ENCODE assay signal across 30 cellular contexts in genomic region chr9:122031806-122032205, GRCh38.
A peak's percentile ranks its signal among the peaks of the same experiment; 100 is the strongest.
DNase-seq lines count a peak whose midpoint lies in the region; ATAC-seq, FAIRE-seq and TF ChIP-seq lines count a peak whose summit lies in the region.
"Had no signal": no experiment of that assay in that cellular context is flagged by ENCODE, and none has a peak within 500 bp of the region (broad histone marks: within the 10 kb centered on the region; RNA-seq: fewer than 3 reads in every experiment).

No MANE protein-coding gene starts in this region.

- intact Hi-C loops in pancreas (cut with DNase I), result no loop called here

- H3K9ac ChIP-seq in astrocyte (ENCODE audit: low read length), result no peak overlapping the region
- H3K9ac ChIP-seq: BLaER1, neural progenitor cell had no signal

- H3K4me3 Mint-ChIP-seq in astrocyte (ENCODE audit: unreplicated experiment) (no peak overlapping the region), T-helper 17 cell (no peak overlapping the region)
- H3K4me3 Mint-ChIP-seq: activated CD4-positive, alpha-beta memory T cell treated with anti-CD3 and anti-CD28 coated beads, Interleukin-2, amount 10 ng/mL, durations not matched to agents 7 days and 5 days; activated naive CD4-positive, alpha-beta T cell treated with anti-CD3 and anti-CD28 coated beads, Interleukin-2, amount 10 ng/mL, durations not matched to agents 7 days and 5 days; neural progenitor cell had no signal

- no peak for TF ChIP-seq CTCF in astrocyte (IDR thresholded peaks at IDR 0.05; ENCODE audit: insufficient read depth, low read depth, low read length)
- TF ChIP-seq CTCF in fibroblast of villous mesenchyme (IDR thresholded peaks at IDR 0.05; ENCODE audit: insufficient read depth, low read depth, low read length), result no peak
- no peak for TF ChIP-seq CTCF in pancreas (IDR thresholded peaks at IDR 0.05)

- no peaks in the 10 kb centered on the region for H3K36me3 ChIP-seq in astrocyte (ENCODE audit: insufficient read depth, low read length)
- H3K36me3 ChIP-seq in pancreas, result no peaks in the 10 kb centered on the region
- H3K36me3 ChIP-seq: adrenal gland, BLaER1, colonic mucosa, neural progenitor cell, right atrium auricular region, transverse colon had no signal

- FAIRE-seq in astrocyte (lab: Jason Lieb, UNC), result no peak
- no peak for FAIRE-seq in pancreas (lab: Jason Lieb, UNC)
- FAIRE-seq: bronchial epithelial cell, G401.6 had no signal

- H3K27ac Mint-ChIP-seq in astrocyte (ENCODE audit: unreplicated experiment), result peak overlapping the region; percentile 59
- no peak overlapping the region for H3K27ac Mint-ChIP-seq in T-helper 17 cell
- H3K27ac Mint-ChIP-seq: activated CD4-positive, alpha-beta memory T cell treated with anti-CD3 and anti-CD28 coated beads, Interleukin-2, amount 10 ng/mL, durations not matched to agents 7 days and 5 days; activated naive CD4-positive, alpha-beta T cell treated with anti-CD3 and anti-CD28 coated beads, Interleukin-2, amount 10 ng/mL, durations not matched to agents 7 days and 5 days; neural progenitor cell had no signal

- H3K4me1 ChIP-seq in astrocyte (ENCODE audit: insufficient read depth, low read length), result peaks cover 4% of the 10 kb centered on the region
- H3K4me1 ChIP-seq in pancreas, result no peaks in the 10 kb centered on the region
- H3K4me1 ChIP-seq: BLaER1, colonic mucosa, neural progenitor cell, right atrium auricular region, transverse colon had no signal

- in situ Hi-C loops in G401 (cut with HindIII; ENCODE audit: low sequenced_read_pairs), result no loop called here

- peak; percentile 50 for DNase-seq in AG08395 (ENCODE audit: low spot score)
- peak; percentile 24 for DNase-seq in astrocyte (ENCODE audit: low read depth)
- DNase-seq in fibroblast of villous mesenchyme (ENCODE audit: low read depth), result peak; percentile 4
- DNase-seq in pancreas, result no peak
- no peak for DNase-seq in NCI-H69 (lab: John Stamatoyannopoulos, UW)
- DNase-seq in G401 (ENCODE audit: low spot score), result no peak
- no peak for DNase-seq in T-helper 17 cell
- no peak for DNase-seq in activated T-cell treated with anti-CD3 and anti-CD28 coated beads, Interleukin-2, amount 50 U/mL, for 1 hour
- DNase-seq: activated CD4-positive, alpha-beta memory T cell treated with anti-CD3 and anti-CD28 coated beads, Interleukin-2, amount 10 ng/mL, durations not matched to agents 7 days and 5 days; activated CD4-positive, CD25-positive, alpha-beta regulatory T cell treated with anti-CD3 and anti-CD28 coated beads, Interleukin-2, amount 50 U/mL, for 72 hours; activated CD8-positive, alpha-beta memory T cell treated with anti-CD3 and anti-CD28 coated beads, Interleukin-2, amount 50 U/mL, for 48 hours; activated naive CD4-positive, alpha-beta T cell treated with anti-CD3 and anti-CD28 coated beads, Interleukin-2, amount 10 ng/mL, durations not matched to agents 7 days and 5 days; colonic mucosa; DMS53; effector CD8-positive, alpha-beta T cell; foreskin keratinocyte; Karpas-422; mammary epithelial cell; NCI-H2029; NCI-H524 treated with DMSO at 0.1 percent for 48 hours; T-helper 2 cell; transverse colon had no signal

- H3K36me3 Mint-ChIP-seq in astrocyte (ENCODE audit: low read depth, unreplicated experiment) (peaks cover 8% of the 10 kb centered on the region), T-helper 17 cell (ENCODE audit: low read depth) (peaks cover 3% of the 10 kb centered on the region)
- H3K36me3 Mint-ChIP-seq: activated naive CD4-positive, alpha-beta T cell treated with anti-CD3 and anti-CD28 coated beads, Interleukin-2, amount 10 ng/mL, durations not matched to agents 7 days and 5 days had no signal

- H3K4me3 ChIP-seq in astrocyte (ENCODE audit: insufficient read depth, low read depth, low read length) (no peak overlapping the region), fibroblast of villous mesenchyme (ENCODE audit: low read depth, low read length) (no peak overlapping the region), pancreas (no peak overlapping the region)
- H3K4me3 ChIP-seq: adrenal gland, BLaER1, colonic mucosa, neural progenitor cell, right atrium auricular region, SK-N-MC, transverse colon had no signal

- H3K4me1 Mint-ChIP-seq in astrocyte (ENCODE audit: low read depth, unreplicated experiment) (peaks cover 22% of the 10 kb centered on the region), T-helper 17 cell (peaks cover 4% of the 10 kb centered on the region)
- H3K4me1 Mint-ChIP-seq: activated CD4-positive, alpha-beta memory T cell treated with anti-CD3 and anti-CD28 coated beads, Interleukin-2, amount 10 ng/mL, durations not matched to agents 7 days and 5 days; activated naive CD4-positive, alpha-beta T cell treated with anti-CD3 and anti-CD28 coated beads, Interleukin-2, amount 10 ng/mL, durations not matched to agents 7 days and 5 days had no signal

- peak overlapping the region; percentile 21 for H3K4me2 ChIP-seq in astrocyte (ENCODE audit: low read length)
- H3K4me2 ChIP-seq: BLaER1, neural progenitor cell had no signal

- no peaks in the 10 kb centered on the region for H4K20me1 ChIP-seq in astrocyte (ENCODE audit: insufficient read depth, low read length)
- H4K20me1 ChIP-seq: BLaER1 had no signal

- no peaks in the 10 kb centered on the region for H3K9me3 ChIP-seq in astrocyte (ENCODE audit: insufficient read depth, low read depth, low read length)
- no peaks in the 10 kb centered on the region for H3K9me3 ChIP-seq in pancreas
- H3K9me3 ChIP-seq in T-helper 17 cell (ENCODE audit: control insufficient read depth, low read length, poor library complexity, severe bottlenecking), result no peaks in the 10 kb centered on the region
- H3K9me3 ChIP-seq: adrenal gland, BLaER1, colonic mucosa, right atrium auricular region, transverse colon had no signal

- no peaks in the 10 kb centered on the region for H3K79me2 ChIP-seq in astrocyte (ENCODE audit: insufficient read depth, low read length)

- no peaks in the 10 kb centered on the region for H3K9me3 Mint-ChIP-seq in astrocyte (ENCODE audit: unreplicated experiment)
- H3K9me3 Mint-ChIP-seq: activated naive CD4-positive, alpha-beta T cell treated with anti-CD3 and anti-CD28 coated beads, Interleukin-2, amount 10 ng/mL, durations not matched to agents 7 days and 5 days; neural progenitor cell had no signal

- H3K27me3 Mint-ChIP-seq in astrocyte (ENCODE audit: low read depth, unreplicated experiment) (no peaks in the 10 kb centered on the region), T-helper 17 cell (no peaks in the 10 kb centered on the region)
- H3K27me3 Mint-ChIP-seq: activated CD4-positive, alpha-beta memory T cell treated with anti-CD3 and anti-CD28 coated beads, Interleukin-2, amount 10 ng/mL, durations not matched to agents 7 days and 5 days; activated naive CD4-positive, alpha-beta T cell treated with anti-CD3 and anti-CD28 coated beads, Interleukin-2, amount 10 ng/mL, durations not matched to agents 7 days and 5 days had no signal

- H3K27me3 ChIP-seq in astrocyte (ENCODE audit: insufficient read depth, low read length), result no peaks in the 10 kb centered on the region
- no peaks in the 10 kb centered on the region for H3K27me3 ChIP-seq in pancreas
- H3K27me3 ChIP-seq: adrenal gland, BLaER1, colonic mucosa, foreskin keratinocyte, neural progenitor cell, right atrium auricular region, transverse colon had no signal

- 70 to 71% methylated on average over 7 of the region's 7 CpGs for WGBS in pancreas, 2 donors

- H2AFZ ChIP-seq in astrocyte (ENCODE audit: low read depth, low read length), result no peak overlapping the region

- H3K27ac ChIP-seq in astrocyte (ENCODE audit: low read depth, low read length) (no peak overlapping the region), pancreas (peak overlapping the region in 2 of 4 donors; percentile 31 to 51)
- H3K27ac ChIP-seq: adrenal gland, BLaER1, colonic mucosa, foreskin keratinocyte, neural progenitor cell, right atrium auricular region, SK-N-MC, transverse colon had no signal

- ATAC-seq in pancreas, result peak in 3 of 4 donors; percentile 40 to 51 (median 42)
- no peak for ATAC-seq in T-helper 17 cell
- ATAC-seq: foreskin keratinocyte, HCT116 had no signal

Comparison
In these comparisons a context has a peak if more than half of its experiments do, and no peak if none do; other contexts are left out.
1. DNase-seq: peak in AG08395 (single experiment), astrocyte (single experiment) and fibroblast of villous mesenchyme (single experiment); none in pancreas (0 of 6), NCI-H69 (single experiment), G401 (single experiment), T-helper 17 cell (0 of 3) and activated T-cell treated with anti-CD3 and anti-CD28 coated beads, Interleukin-2, amount 50 U/mL, for 1 hour (single experiment).